In the genomic region with DNA sequence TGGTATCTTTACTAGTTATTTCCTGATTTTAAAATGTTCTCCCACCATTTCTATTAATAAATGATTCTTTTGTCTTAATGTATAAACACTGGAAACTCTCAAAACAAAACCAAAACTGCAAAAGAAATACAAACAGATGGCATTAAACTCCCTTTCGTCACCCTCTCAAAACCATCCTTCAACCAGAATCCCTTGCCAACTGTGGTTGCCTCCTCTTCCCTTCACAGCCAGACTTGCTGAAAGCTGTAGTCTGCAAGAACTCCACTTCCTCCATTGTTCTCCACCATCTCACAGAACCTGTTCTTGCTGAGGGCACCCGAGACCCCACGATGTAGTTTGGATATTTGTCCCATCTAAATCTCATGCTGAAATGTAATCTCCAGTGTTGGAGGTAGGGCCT, we compare ENCODE assay signal across 22 cellular contexts.
"Had no signal": no experiment of that assay in that cellular context is flagged by ENCODE, and none has a peak within 500 bp of the region (broad histone marks: within the 10 kb centered on the region; RNA-seq: fewer than 3 reads in every experiment).

No MANE protein-coding gene starts in this region.

- FAIRE-seq: bronchial epithelial cell, endometrium, pancreas had no signal

- DNase-seq: activated CD4-positive, alpha-beta T cell treated with anti-CD3 and anti-CD28 coated beads for 4 hours; activated CD4-positive, alpha-beta T cell treated with anti-CD3 and anti-CD28 coated beads, Interleukin-2, amount 50 U/mL, for 48 hours; activated CD4-positive, CD25-positive, alpha-beta regulatory T cell; activated CD8-positive, alpha-beta memory T cell treated with anti-CD3 and anti-CD28 coated beads, Interleukin-2, amount 50 U/mL, for 48 hours; activated naive CD4-positive, alpha-beta T cell treated with Interleukin-2 at 50 U/mL for 16 hours; activated naive CD8-positive, alpha-beta T cell treated with anti-CD3 and anti-CD28 coated beads, Interleukin-2, amount 10 ng/mL, durations not matched to agents 7 days and 5 days; activated T-cell treated with anti-CD3 and anti-CD28 coated beads, Interleukin-2, amount 50 U/mL, for 4 hours; amygdala; cortex of kidney; erythroblast; foreskin melanocyte; hypothalamus; pancreas; right cardiac atrium; stimulated activated CD4-positive, alpha-beta T cell treated with anti-CD3 and anti-CD28 coated beads, Interleukin-4, amount 100 ng/mL, for 24 hours; stimulated activated naive CD8-positive, alpha-beta T cell treated with anti-CD3 and anti-CD28 coated beads, Interleukin-15, Interleukin-2, amounts not matched to agents 100 U/mL and 50 U/mL, for 24 hours; T-helper 9 cell; upper lobe of left lung had no signal

- H3K4me1 Mint-ChIP-seq: memory B cell had no signal

- H3K27me3 Mint-ChIP-seq: memory B cell had no signal

- H3K36me3 Mint-ChIP-seq: activated naive CD8-positive, alpha-beta T cell treated with anti-CD3 and anti-CD28 coated beads, Interleukin-2, amount 10 ng/mL, durations not matched to agents 7 days and 5 days; memory B cell; natural killer cell treated with Interleukin-12 subunit alpha and Interleukin-12 subunit beta and Interleukin-15 and Interleukin-18, amount 100 ng/mL, for 72 hours had no signal

- H3K27ac Mint-ChIP-seq: activated naive CD8-positive, alpha-beta T cell treated with anti-CD3 and anti-CD28 coated beads, Interleukin-2, amount 10 ng/mL, durations not matched to agents 7 days and 5 days; memory B cell; natural killer cell treated with Interleukin-12 subunit alpha and Interleukin-12 subunit beta and Interleukin-15 and Interleukin-18, amount 100 ng/mL, for 72 hours had no signal

- H3K4me3 Mint-ChIP-seq: activated naive CD8-positive, alpha-beta T cell treated with anti-CD3 and anti-CD28 coated beads, Interleukin-2, amount 10 ng/mL, durations not matched to agents 7 days and 5 days; activated T-cell treated with anti-CD3 and anti-CD28 coated beads, Interleukin-2, amount 50 U/mL, for 4 hours; memory B cell; natural killer cell treated with Interleukin-12 subunit alpha and Interleukin-12 subunit beta and Interleukin-15 and Interleukin-18, amount 100 ng/mL, for 72 hours had no signal

- H3K9me3 Mint-ChIP-seq: activated naive CD8-positive, alpha-beta T cell treated with anti-CD3 and anti-CD28 coated beads, Interleukin-2, amount 10 ng/mL, durations not matched to agents 7 days and 5 days; activated T-cell treated with anti-CD3 and anti-CD28 coated beads, Interleukin-2, amount 50 U/mL, for 4 hours; memory B cell; natural killer cell treated with Interleukin-12 subunit alpha and Interleukin-12 subunit beta and Interleukin-15 and Interleukin-18, amount 100 ng/mL, for 72 hours had no signal
